24 cellular contexts compared by ENCODE assay signal in the genomic region with DNA sequence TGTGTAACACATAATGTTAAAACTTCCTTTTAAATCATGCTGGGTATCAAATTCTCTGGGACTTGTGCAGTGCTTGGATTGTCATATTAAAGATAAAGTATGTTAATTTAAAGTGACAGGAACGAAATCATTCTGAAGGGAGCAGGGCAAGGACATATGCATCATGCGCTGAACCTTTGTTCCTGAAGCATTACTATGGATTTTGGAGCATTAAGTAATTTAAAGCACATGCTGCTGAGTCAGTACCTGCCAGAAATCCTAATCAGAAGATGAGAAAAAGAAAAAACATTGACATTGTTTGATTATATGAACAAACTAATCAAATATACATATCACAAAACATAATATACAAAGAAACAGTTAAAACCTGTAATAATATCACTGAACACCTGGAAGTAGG.
DNase-seq lines count a peak whose midpoint lies in the region; FAIRE-seq and TF ChIP-seq lines count a peak whose summit lies in the region.
"Had no signal": no experiment of that assay in that cellular context is flagged by ENCODE, and none has a peak within 500 bp of the region (broad histone marks: within the 10 kb centered on the region; RNA-seq: fewer than 3 reads in every experiment).

No MANE protein-coding gene starts in this region.

- TF ChIP-seq CTCF in HL-60 (IDR thresholded peaks at IDR 0.05; ENCODE audit: insufficient read depth, low read length) (no peak), chondrocyte (IDR thresholded peaks at IDR 0.05) (no peak), liver (IDR thresholded peaks at IDR 0.05; ENCODE audit: low read depth, low read length, missing input control) (no peak), type B pancreatic cell (conservative IDR thresholded peaks at IDR 0.05) (no peak)

- H3K9me3 ChIP-seq in liver (ENCODE audit: control insufficient read depth in 4 of 4, low read length in 3 of 4), result no peaks in the 10 kb centered on the region

- H3K4me3 Mint-ChIP-seq in chondrocyte (ENCODE audit: unreplicated experiment) (no peak overlapping the region), type B pancreatic cell (no peak overlapping the region)
- H3K4me3 Mint-ChIP-seq: CD8-positive, alpha-beta T cell; H9; IgD-negative memory B cell had no signal

- peak overlapping the region; percentile 17 for H3K27ac Mint-ChIP-seq in chondrocyte (ENCODE audit: unreplicated experiment)
- no peak overlapping the region for H3K27ac Mint-ChIP-seq in type B pancreatic cell
- H3K27ac Mint-ChIP-seq: CD8-positive, alpha-beta T cell; H9; IgD-negative memory B cell had no signal

- FAIRE-seq in urothelium cell line (lab: Jason Lieb, UNC), result peak; percentile 48
- FAIRE-seq: GM12891, HTR-8/SVneo had no signal

- 51% methylated on average over 2 of the region's 2 CpGs for WGBS in liver

- peak overlapping the region; percentile 6; the same call in 1 of the 2 replicates for H3K27ac ChIP-seq in HL-60 (replicated peaks)
- peak overlapping the region; percentile 69 to 76 for H3K27ac ChIP-seq in liver (ENCODE audit: low read depth in 1 of 2, low read length in 2 of 2)
- H3K27ac ChIP-seq: RWPE1, SK-N-MC had no signal

- H3K27me3 Mint-ChIP-seq in chondrocyte (ENCODE audit: low read depth) (no peaks in the 10 kb centered on the region), type B pancreatic cell (no peaks in the 10 kb centered on the region)
- H3K27me3 Mint-ChIP-seq: IgD-negative memory B cell had no signal

- H3K4me3 ChIP-seq in HL-60 (replicated peaks; ENCODE audit: insufficient read depth, low read length), result no peak overlapping the region
- peak overlapping the region in 2 of 3 donors; percentile 77 to 87 for H3K4me3 ChIP-seq in liver (ENCODE audit: low read depth in 1 of 3, low read length in 3 of 3)
- H3K4me3 ChIP-seq: SK-N-MC had no signal

- H3K27me3 ChIP-seq in HL-60 (ENCODE audit: insufficient read depth, poor library complexity, severe bottlenecking) (no peaks in the 10 kb centered on the region), liver (ENCODE audit: control insufficient read depth in 4 of 4, insufficient read depth in 4 of 4, low read length in 3 of 4) (no peaks in the 10 kb centered on the region)

- TF ChIP-seq RAD21 in liver (IDR thresholded peaks at IDR 0.05), result no peak

- H3K9me3 Mint-ChIP-seq in chondrocyte (ENCODE audit: low read depth) (no peaks in the 10 kb centered on the region), type B pancreatic cell (no peaks in the 10 kb centered on the region)
- H3K9me3 Mint-ChIP-seq: CD8-positive, alpha-beta T cell; H9; IgD-negative memory B cell had no signal

- H3K9ac ChIP-seq in liver (ENCODE audit: low read depth in 1 of 2, low read length in 2 of 2), result peak overlapping the region; percentile 43 to 60

- peaks cover 1 to 36% (median 30%) of the 10 kb centered on the region in 4 donors for H3K4me1 ChIP-seq in liver (ENCODE audit: control insufficient read depth in 4 of 4, insufficient read depth in 4 of 4, low read length in 3 of 4)

- H3K36me3 Mint-ChIP-seq in chondrocyte (ENCODE audit: low read depth) (no peaks in the 10 kb centered on the region), type B pancreatic cell (no peaks in the 10 kb centered on the region)

- DNase-seq in HL-60 (ENCODE audit: low read depth in 1 of 2, low spot score in 1 of 2) (no peak), chondrocyte (ENCODE audit: low spot score) (no peak), urothelium cell line (ENCODE audit: low spot score) (no peak), NCI-H526 treated with DMSO at 0.1 percent for 48 hours (lab: John Stamatoyannopoulos, UW) (no peak), middle frontal gyrus (ENCODE audit: extremely low spot score, low spot score) (no peak), type B pancreatic cell (ENCODE audit: extremely low spot score, unreplicated experiment) (no peak)
- DNase-seq: AML-193; C1 segment of cervical spinal cord; CD8-positive, alpha-beta T cell; DND-41; H9; Karpas-422; NCI-H1694; NCI-H2081 treated with DMSO at 0.1 percent for 48 hours; NCI-H2171 treated with DMSO at 0.1 percent for 48 hours; NCI-H446; NK-92 treated with Interleukin-12 subunit alpha and Interleukin-12 subunit beta, amount 100 ng/mL, for 24 hours; SHP77 treated with DMSO at 0.1 percent for 48 hours had no signal

- H3K36me3 ChIP-seq in liver (ENCODE audit: control insufficient read depth in 4 of 4, insufficient read depth in 3 of 4, low read depth in 1 of 4, low read length in 3 of 4), result no peaks in the 10 kb centered on the region

- H3K4me1 Mint-ChIP-seq in chondrocyte (ENCODE audit: low read depth) (peaks cover 27% of the 10 kb centered on the region), type B pancreatic cell (ENCODE audit: unreplicated experiment) (peaks cover 12% of the 10 kb centered on the region)
- H3K4me1 Mint-ChIP-seq: H9 had no signal

TF ChIP-seq in liver, 16 proteins besides CTCF, POLR2A, EP300 and RAD21:
- TF ChIP-seq, protein P1, sequence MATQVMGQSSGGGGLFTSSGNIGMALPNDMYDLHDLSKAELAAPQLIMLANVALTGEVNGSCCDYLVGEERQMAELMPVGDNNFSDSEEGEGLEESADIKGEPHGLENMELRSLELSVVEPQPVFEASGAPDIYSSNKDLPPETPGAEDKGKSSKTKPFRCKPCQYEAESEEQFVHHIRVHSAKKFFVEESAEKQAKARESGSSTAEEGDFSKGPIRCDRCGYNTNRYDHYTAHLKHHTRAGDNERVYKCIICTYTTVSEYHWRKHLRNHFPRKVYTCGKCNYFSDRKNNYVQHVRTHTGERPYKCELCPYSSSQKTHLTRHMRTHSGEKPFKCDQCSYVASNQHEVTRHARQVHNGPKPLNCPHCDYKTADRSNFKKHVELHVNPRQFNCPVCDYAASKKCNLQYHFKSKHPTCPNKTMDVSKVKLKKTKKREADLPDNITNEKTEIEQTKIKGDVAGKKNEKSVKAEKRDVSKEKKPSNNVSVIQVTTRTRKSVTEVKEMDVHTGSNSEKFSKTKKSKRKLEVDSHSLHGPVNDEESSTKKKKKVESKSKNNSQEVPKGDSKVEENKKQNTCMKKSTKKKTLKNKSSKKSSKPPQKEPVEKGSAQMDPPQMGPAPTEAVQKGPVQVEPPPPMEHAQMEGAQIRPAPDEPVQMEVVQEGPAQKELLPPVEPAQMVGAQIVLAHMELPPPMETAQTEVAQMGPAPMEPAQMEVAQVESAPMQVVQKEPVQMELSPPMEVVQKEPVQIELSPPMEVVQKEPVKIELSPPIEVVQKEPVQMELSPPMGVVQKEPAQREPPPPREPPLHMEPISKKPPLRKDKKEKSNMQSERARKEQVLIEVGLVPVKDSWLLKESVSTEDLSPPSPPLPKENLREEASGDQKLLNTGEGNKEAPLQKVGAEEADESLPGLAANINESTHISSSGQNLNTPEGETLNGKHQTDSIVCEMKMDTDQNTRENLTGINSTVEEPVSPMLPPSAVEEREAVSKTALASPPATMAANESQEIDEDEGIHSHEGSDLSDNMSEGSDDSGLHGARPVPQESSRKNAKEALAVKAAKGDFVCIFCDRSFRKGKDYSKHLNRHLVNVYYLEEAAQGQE (IDR thresholded peaks at IDR 0.05), result no peak
- TF ChIP-seq FOXA2 (IDR thresholded peaks at IDR 0.05), result no peak
- TF ChIP-seq JUND (IDR thresholded peaks at IDR 0.05), result no peak
- TF ChIP-seq, protein P2, sequence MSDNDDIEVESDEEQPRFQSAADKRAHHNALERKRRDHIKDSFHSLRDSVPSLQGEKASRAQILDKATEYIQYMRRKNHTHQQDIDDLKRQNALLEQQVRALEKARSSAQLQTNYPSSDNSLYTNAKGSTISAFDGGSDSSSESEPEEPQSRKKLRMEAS (IDR thresholded peaks at IDR 0.05), result no peak
- no peak for TF ChIP-seq NR2F2 (IDR thresholded peaks at IDR 0.05)
- TF ChIP-seq, protein P3, sequence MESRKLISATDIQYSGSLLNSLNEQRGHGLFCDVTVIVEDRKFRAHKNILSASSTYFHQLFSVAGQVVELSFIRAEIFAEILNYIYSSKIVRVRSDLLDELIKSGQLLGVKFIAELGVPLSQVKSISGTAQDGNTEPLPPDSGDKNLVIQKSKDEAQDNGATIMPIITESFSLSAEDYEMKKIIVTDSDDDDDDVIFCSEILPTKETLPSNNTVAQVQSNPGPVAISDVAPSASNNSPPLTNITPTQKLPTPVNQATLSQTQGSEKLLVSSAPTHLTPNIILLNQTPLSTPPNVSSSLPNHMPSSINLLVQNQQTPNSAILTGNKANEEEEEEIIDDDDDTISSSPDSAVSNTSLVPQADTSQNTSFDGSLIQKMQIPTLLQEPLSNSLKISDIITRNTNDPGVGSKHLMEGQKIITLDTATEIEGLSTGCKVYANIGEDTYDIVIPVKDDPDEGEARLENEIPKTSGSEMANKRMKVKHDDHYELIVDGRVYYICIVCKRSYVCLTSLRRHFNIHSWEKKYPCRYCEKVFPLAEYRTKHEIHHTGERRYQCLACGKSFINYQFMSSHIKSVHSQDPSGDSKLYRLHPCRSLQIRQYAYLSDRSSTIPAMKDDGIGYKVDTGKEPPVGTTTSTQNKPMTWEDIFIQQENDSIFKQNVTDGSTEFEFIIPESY (IDR thresholded peaks at IDR 0.05), result no peak
- no peak for TF ChIP-seq HNF4G (IDR thresholded peaks at IDR 0.05)
- TF ChIP-seq TAF1 (conservative IDR thresholded peaks at IDR 0.05), result no peak
- TF ChIP-seq FOXA1 (IDR thresholded peaks at IDR 0.05), result no peak
- TF ChIP-seq HNF4A (conservative IDR thresholded peaks at IDR 0.05), result no peak
- TF ChIP-seq EGR1 (IDR thresholded peaks at IDR 0.05; ENCODE audit: low read depth in 2 of 2), result no peak
- no peak for TF ChIP-seq YY1 (IDR thresholded peaks at IDR 0.05)
- no peak for TF ChIP-seq GABPA (IDR thresholded peaks at IDR 0.05 in 1 of 2, conservative IDR thresholded peaks at IDR 0.05 in 1 of 2)
- TF ChIP-seq SP1 (IDR thresholded peaks at IDR 0.05), result no peak
- no peak for TF ChIP-seq RXRA (IDR thresholded peaks at IDR 0.05)
- TF ChIP-seq, protein P4, sequence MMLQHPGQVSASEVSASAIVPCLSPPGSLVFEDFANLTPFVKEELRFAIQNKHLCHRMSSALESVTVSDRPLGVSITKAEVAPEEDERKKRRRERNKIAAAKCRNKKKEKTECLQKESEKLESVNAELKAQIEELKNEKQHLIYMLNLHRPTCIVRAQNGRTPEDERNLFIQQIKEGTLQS (IDR thresholded peaks at IDR 0.05), result no peak
TF ChIP-seq in liver: peak in this region for 0.
